ENCODE assay signal across 9 cellular contexts in genomic region chr4:79348405-79348804, GRCh38. TPM values are rescaled to one million over a fixed set of nuclear protein-coding genes. Genes with fewer than 3 reads are reported as not detected.
"Had no signal": no experiment of that assay in that cellular context is flagged by ENCODE, and none has a peak within 500 bp of the region (broad histone marks: within the 10 kb centered on the region; RNA-seq: fewer than 3 reads in every experiment).

No MANE protein-coding gene starts in this region.

- DNase-seq: GDM1, GF-D8 had no signal

- H3K4me3 ChIP-seq: GM12878 had no signal

- ATAC-seq: GM12878 had no signal

- FAIRE-seq: G401.6, GM12878, GM12891, GM12892, GM18507, GM19239 had no signal

RNA-seq across cellular contexts. Expression of gene NAA11, which starts 22.5 kb away (rescaled TPM):
- total RNA-seq: G401, GM12878 had no signal

RNA-seq across cellular contexts. Expression of gene GK2, which starts 59.6 kb away (rescaled TPM):
- total RNA-seq: G401, GM12878 had no signal
- polyA plus RNA-seq: GM12878 had no signal
